Comparison of ENCODE assay signal across 22 cellular contexts in genomic region chr15:85828026-85828597, GRCh38.
"Had no signal": no experiment of that assay in that cellular context is flagged by ENCODE, and none has a peak within 500 bp of the region (broad histone marks: within the 10 kb centered on the region; RNA-seq: fewer than 3 reads in every experiment).

No MANE protein-coding gene starts in this region.

- H3K27me3 Mint-ChIP-seq: activated naive CD4-positive, alpha-beta T cell treated with anti-CD3 and anti-CD28 coated beads, Interleukin-2, amount 50 U/mL, for 24 hours had no signal

- H3K36me3 Mint-ChIP-seq: activated naive CD4-positive, alpha-beta T cell treated with anti-CD3 and anti-CD28 coated beads, Interleukin-2, amount 50 U/mL, for 24 hours; brain; immature natural killer cell; natural killer cell had no signal

- DNase-seq: activated CD4-positive, alpha-beta memory T cell treated with anti-CD3 and anti-CD28 coated beads, Interleukin-2, amount 10 ng/mL, durations not matched to agents 7 days and 5 days; activated CD4-positive, alpha-beta T cell treated with anti-CD3 and anti-CD28 coated beads, Interleukin-2, amount 10 ng/mL, durations not matched to agents 24 days and 14 days; activated gamma-delta T cell treated with Interleukin-2 at 50 U/mL for 16 hours; activated T-cell treated with anti-CD3 and anti-CD28 coated beads for 4 hours; aorta; dermis blood vessel endothelial cell; effector CD8-positive, alpha-beta T cell; foreskin keratinocyte; immature natural killer cell; kidney glomerular epithelial cell; left lung; natural killer cell; stimulated activated CD4-positive, alpha-beta T cell treated with anti-CD3 and anti-CD28 coated beads, Interleukin-4, amount 100 ng/mL, for 24 hours; stimulated activated naive CD4-positive, alpha-beta T cell treated with Interleukin-2 at 50 U/mL for 16 hours; upper lobe of left lung had no signal

- H3K79me2 ChIP-seq: hepatocyte had no signal

- H3K4me3 Mint-ChIP-seq: activated CD4-positive, alpha-beta memory T cell treated with anti-CD3 and anti-CD28 coated beads, Interleukin-2, amount 10 ng/mL, durations not matched to agents 7 days and 5 days; activated CD4-positive, alpha-beta T cell treated with anti-CD3 and anti-CD28 coated beads, Interleukin-2, amount 10 ng/mL, durations not matched to agents 24 days and 14 days; activated naive CD4-positive, alpha-beta T cell treated with anti-CD3 and anti-CD28 coated beads, Interleukin-2, amount 50 U/mL, for 24 hours; brain; immature natural killer cell; natural killer cell; T-helper 2 cell treated with Interferon-gamma antibody and Interleukin-4, amounts not matched to agents 5 μg/mL and 100 μg/mL, for 36 hours had no signal

- H3K9me3 Mint-ChIP-seq: activated CD4-positive, alpha-beta memory T cell treated with anti-CD3 and anti-CD28 coated beads, Interleukin-2, amount 10 ng/mL, durations not matched to agents 7 days and 5 days; activated CD4-positive, alpha-beta T cell treated with anti-CD3 and anti-CD28 coated beads, Interleukin-2, amount 10 ng/mL, durations not matched to agents 24 days and 14 days; activated naive CD4-positive, alpha-beta T cell treated with anti-CD3 and anti-CD28 coated beads, Interleukin-2, amount 50 U/mL, for 24 hours; brain; immature natural killer cell; natural killer cell; T-helper 2 cell treated with Interferon-gamma antibody and Interleukin-4, amounts not matched to agents 5 μg/mL and 100 μg/mL, for 36 hours had no signal

- H3K4me2 ChIP-seq: hepatocyte had no signal

- H3K4me1 Mint-ChIP-seq: activated CD4-positive, alpha-beta memory T cell treated with anti-CD3 and anti-CD28 coated beads, Interleukin-2, amount 10 ng/mL, durations not matched to agents 7 days and 5 days; activated CD4-positive, alpha-beta T cell treated with anti-CD3 and anti-CD28 coated beads, Interleukin-2, amount 10 ng/mL, durations not matched to agents 24 days and 14 days; activated naive CD4-positive, alpha-beta T cell treated with anti-CD3 and anti-CD28 coated beads, Interleukin-2, amount 50 U/mL, for 24 hours; immature natural killer cell had no signal

- H3K27ac ChIP-seq: foreskin keratinocyte, hepatocyte, left lung, upper lobe of left lung, VCaP had no signal

- H3K4me1 ChIP-seq: foreskin keratinocyte, left lung, upper lobe of left lung had no signal

- H3K27ac Mint-ChIP-seq: activated CD4-positive, alpha-beta memory T cell treated with anti-CD3 and anti-CD28 coated beads, Interleukin-2, amount 10 ng/mL, durations not matched to agents 7 days and 5 days; activated CD4-positive, alpha-beta T cell treated with anti-CD3 and anti-CD28 coated beads, Interleukin-2, amount 10 ng/mL, durations not matched to agents 24 days and 14 days; activated naive CD4-positive, alpha-beta T cell treated with anti-CD3 and anti-CD28 coated beads, Interleukin-2, amount 50 U/mL, for 24 hours; immature natural killer cell; natural killer cell; T-helper 2 cell treated with Interferon-gamma antibody and Interleukin-4, amounts not matched to agents 5 μg/mL and 100 μg/mL, for 36 hours had no signal

- H3K27me3 ChIP-seq: foreskin keratinocyte, hepatocyte, left lung, upper lobe of left lung had no signal

- H3K4me3 ChIP-seq: hepatocyte, left lung, lung, upper lobe of left lung had no signal

- ATAC-seq: activated CD4-positive, CD25-positive, alpha-beta regulatory T cell treated with anti-CD3 and anti-CD28 coated beads, Interleukin-2, amount 50 U/mL, for 24 hours; foreskin keratinocyte; left lung; natural killer cell had no signal

- H3K36me3 ChIP-seq: left lung, upper lobe of left lung had no signal
